ENCODE assay signal across 8 cellular contexts in genomic region chr1:32981003-32981909, GRCh38. TPM values are rescaled to one million over a fixed set of nuclear protein-coding genes. Genes with fewer than 3 reads are reported as not detected.
DNase-seq lines count a peak whose midpoint lies in the region; ATAC-seq and TF ChIP-seq lines count a peak whose summit lies in the region.

No MANE protein-coding gene starts in this region.

- H3K36me3 Mint-ChIP-seq in activated naive CD8-positive, alpha-beta T cell treated with anti-CD3 and anti-CD28 coated beads for 36 hours = no peaks in the 10 kb centered on the region

- no peaks in the 10 kb centered on the region for H3K9me3 ChIP-seq in AG04450 (ENCODE audit: control insufficient read depth, insufficient read depth, low read length)

- no peaks in the 10 kb centered on the region for H3K27me3 Mint-ChIP-seq in activated naive CD8-positive, alpha-beta T cell treated with anti-CD3 and anti-CD28 coated beads for 36 hours

- no peaks in the 10 kb centered on the region for H3K9me3 Mint-ChIP-seq in activated naive CD8-positive, alpha-beta T cell treated with anti-CD3 and anti-CD28 coated beads for 36 hours

- TF ChIP-seq POLR2A in GM19099 (IDR thresholded peaks at IDR 0.05; ENCODE audit: extremely low read depth, insufficient read length, low read depth) = peak; percentile 76

- H3K27ac Mint-ChIP-seq in activated naive CD8-positive, alpha-beta T cell treated with anti-CD3 and anti-CD28 coated beads for 36 hours = peak overlapping the region; percentile 90

- peak; percentile 93 for ATAC-seq in HG03354 (IDR thresholded peaks at IDR 0.05; ENCODE audit: poor library complexity, severe bottlenecking, unreplicated experiment)
- peak; percentile 86 for ATAC-seq in SK-N-SH treated with all-trans-retinoic acid at 6 μM for 48 hours

- peak overlapping the region; percentile 57 for H3K27ac ChIP-seq in AG04450 (ENCODE audit: low read depth, low read length)

- H3K4me3 ChIP-seq in AG04450 (ENCODE audit: low read depth, low read length) = no peak overlapping the region; the same call in 1 of the 2 replicates

- CTCF ChIA-PET in AG04450 (lab: Charles Lee) = interaction anchor here (0.9 to 1.7 kb wide), 2 partner anchors 26 to 105 kb away, joined by 3 to 5 read pairs; no protein-coding TSS in a partner anchor

- H3K4me1 Mint-ChIP-seq in activated naive CD8-positive, alpha-beta T cell treated with anti-CD3 and anti-CD28 coated beads for 36 hours = peaks cover 31% of the 10 kb centered on the region

- H3K27me3 ChIP-seq in AG04450 (ENCODE audit: control insufficient read depth, insufficient read depth, low read length) = no peaks in the 10 kb centered on the region

- DNase-seq in AG04450 (ENCODE audit: low read depth, low spot score) (peak; percentile 50), islet precursor cell (peak; percentile 73), DMS114 treated with DMSO at 0.1 percent for 48 hours (lab: John Stamatoyannopoulos, UW; ENCODE audit: unreplicated experiment) (no peak)
- peak; percentile 59 for DNase-seq in activated naive CD8-positive, alpha-beta T cell treated with anti-CD3 and anti-CD28 coated beads for 36 hours
- DNase-seq in stimulated activated CD4-positive, alpha-beta T cell treated with anti-CD3 and anti-CD28 coated beads, Interleukin-4, amount 100 ng/mL, for 48 hours (ENCODE audit: low read depth in 2 of 2) = peak; percentile 31 to 55

- H3K4me3 Mint-ChIP-seq in activated naive CD8-positive, alpha-beta T cell treated with anti-CD3 and anti-CD28 coated beads for 36 hours = peak overlapping the region; percentile 50

- POLR2A ChIA-PET in AG04450 (lab: Yijun Ruan, JAX) = interaction anchor here (1.3 kb wide), 1 partner anchor 17 kb away, joined by 9 read pairs; no protein-coding TSS in a partner anchor

- TF ChIP-seq CTCF in AG04450 (IDR thresholded peaks at IDR 0.05; ENCODE audit: low read depth, low read length) = no peak

TF ChIP-seq in SK-N-SH treated with all-trans-retinoic acid at 6 μM for 48 hours, 23 proteins besides CTCF, POLR2A, EP300 and RAD21:
- TF ChIP-seq ARNTL (CRISPR knock-in tag; IDR thresholded peaks at IDR 0.05; ENCODE audit: borderline replicate concordance, low read depth) = no peak
- no peak for TF ChIP-seq ZC3H10 (CRISPR knock-in tag; IDR thresholded peaks at IDR 0.05)
- no peak for TF ChIP-seq ZNF70 (CRISPR knock-in tag; IDR thresholded peaks at IDR 0.05)
- TF ChIP-seq, protein P1, sequence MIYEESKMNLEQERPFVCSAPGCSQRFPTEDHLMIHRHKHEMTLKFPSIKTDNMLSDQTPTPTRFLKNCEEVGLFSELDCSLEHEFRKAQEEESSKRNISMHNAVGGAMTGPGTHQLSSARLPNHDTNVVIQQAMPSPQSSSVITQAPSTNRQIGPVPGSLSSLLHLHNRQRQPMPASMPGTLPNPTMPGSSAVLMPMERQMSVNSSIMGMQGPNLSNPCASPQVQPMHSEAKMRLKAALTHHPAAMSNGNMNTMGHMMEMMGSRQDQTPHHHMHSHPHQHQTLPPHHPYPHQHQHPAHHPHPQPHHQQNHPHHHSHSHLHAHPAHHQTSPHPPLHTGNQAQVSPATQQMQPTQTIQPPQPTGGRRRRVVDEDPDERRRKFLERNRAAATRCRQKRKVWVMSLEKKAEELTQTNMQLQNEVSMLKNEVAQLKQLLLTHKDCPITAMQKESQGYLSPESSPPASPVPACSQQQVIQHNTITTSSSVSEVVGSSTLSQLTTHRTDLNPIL (CRISPR knock-in tag; IDR thresholded peaks at IDR 0.05; ENCODE audit: low read depth) = no peak
- TF ChIP-seq ZNF565 (CRISPR knock-in tag; conservative IDR thresholded peaks at IDR 0.05; ENCODE audit: low read depth) = no peak
- no peak for TF ChIP-seq ESRRG (CRISPR knock-in tag; IDR thresholded peaks at IDR 0.05)
- no peak for TF ChIP-seq SNAI2 (CRISPR knock-in tag; IDR thresholded peaks at IDR 0.05)
- no peak for TF ChIP-seq TCF4 (CRISPR knock-in tag; IDR thresholded peaks at IDR 0.05; ENCODE audit: borderline replicate concordance)
- TF ChIP-seq GLIS3 (CRISPR knock-in tag; IDR thresholded peaks at IDR 0.05) = no peak
- TF ChIP-seq, protein P2, sequence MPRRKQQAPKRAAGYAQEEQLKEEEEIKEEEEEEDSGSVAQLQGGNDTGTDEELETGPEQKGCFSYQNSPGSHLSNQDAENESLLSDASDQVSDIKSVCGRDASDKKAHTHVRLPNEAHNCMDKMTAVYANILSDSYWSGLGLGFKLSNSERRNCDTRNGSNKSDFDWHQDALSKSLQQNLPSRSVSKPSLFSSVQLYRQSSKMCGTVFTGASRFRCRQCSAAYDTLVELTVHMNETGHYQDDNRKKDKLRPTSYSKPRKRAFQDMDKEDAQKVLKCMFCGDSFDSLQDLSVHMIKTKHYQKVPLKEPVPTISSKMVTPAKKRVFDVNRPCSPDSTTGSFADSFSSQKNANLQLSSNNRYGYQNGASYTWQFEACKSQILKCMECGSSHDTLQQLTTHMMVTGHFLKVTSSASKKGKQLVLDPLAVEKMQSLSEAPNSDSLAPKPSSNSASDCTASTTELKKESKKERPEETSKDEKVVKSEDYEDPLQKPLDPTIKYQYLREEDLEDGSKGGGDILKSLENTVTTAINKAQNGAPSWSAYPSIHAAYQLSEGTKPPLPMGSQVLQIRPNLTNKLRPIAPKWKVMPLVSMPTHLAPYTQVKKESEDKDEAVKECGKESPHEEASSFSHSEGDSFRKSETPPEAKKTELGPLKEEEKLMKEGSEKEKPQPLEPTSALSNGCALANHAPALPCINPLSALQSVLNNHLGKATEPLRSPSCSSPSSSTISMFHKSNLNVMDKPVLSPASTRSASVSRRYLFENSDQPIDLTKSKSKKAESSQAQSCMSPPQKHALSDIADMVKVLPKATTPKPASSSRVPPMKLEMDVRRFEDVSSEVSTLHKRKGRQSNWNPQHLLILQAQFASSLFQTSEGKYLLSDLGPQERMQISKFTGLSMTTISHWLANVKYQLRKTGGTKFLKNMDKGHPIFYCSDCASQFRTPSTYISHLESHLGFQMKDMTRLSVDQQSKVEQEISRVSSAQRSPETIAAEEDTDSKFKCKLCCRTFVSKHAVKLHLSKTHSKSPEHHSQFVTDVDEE (CRISPR knock-in tag; IDR thresholded peaks at IDR 0.05) = no peak
- no peak for TF ChIP-seq CSRNP3 (CRISPR knock-in tag; IDR thresholded peaks at IDR 0.05)
- TF ChIP-seq TOX (CRISPR knock-in tag; IDR thresholded peaks at IDR 0.05; ENCODE audit: borderline replicate concordance) = no peak
- no peak for TF ChIP-seq ZFP3 (CRISPR knock-in tag; IDR thresholded peaks at IDR 0.05)
- TF ChIP-seq PPARA (CRISPR knock-in tag; IDR thresholded peaks at IDR 0.05; ENCODE audit: borderline replicate concordance) = no peak
- no peak for TF ChIP-seq CSDC2 (CRISPR knock-in tag; IDR thresholded peaks at IDR 0.05)
- TF ChIP-seq POU6F1 (CRISPR knock-in tag; IDR thresholded peaks at IDR 0.05; ENCODE audit: borderline replicate concordance, low read depth) = no peak
- no peak for TF ChIP-seq OSR1 (CRISPR knock-in tag; IDR thresholded peaks at IDR 0.05)
- TF ChIP-seq ZFP30 (CRISPR knock-in tag; IDR thresholded peaks at IDR 0.05) = no peak
- no peak for TF ChIP-seq BACH2 (CRISPR knock-in tag; IDR thresholded peaks at IDR 0.05; ENCODE audit: borderline replicate concordance)

RNA-seq across cellular contexts. Expression of gene RNF19B, which starts 16.6 kb away (rescaled TPM):
- polyA plus RNA-seq in AG04450 (2011; rRNA removed) = 8.5 and 10.1 TPM in 2 replicates
- polyA minus RNA-seq in AG04450 (2011; rRNA and poly(A)+ RNA removed) = 18.0 and 19.5 TPM in 2 replicates
- total RNA-seq in activated naive CD8-positive, alpha-beta T cell treated with anti-CD3 and anti-CD28 coated beads for 36 hours = 10 to 100 TPM in 1 of 2 experiments, 1 to 10 TPM in 1; 8.8 to 10.2 TPM

RNA-seq across cellular contexts. Expression of gene AK2, which starts 55.4 kb away (rescaled TPM):
- 129 TPM in 2 replicates for polyA plus RNA-seq in AG04450 (2011; rRNA removed)
- 59.6 and 66.6 TPM in 2 replicates for polyA minus RNA-seq in AG04450 (2011; rRNA and poly(A)+ RNA removed)
- 100 to 1,000 TPM; 372 to 389 TPM for total RNA-seq in activated naive CD8-positive, alpha-beta T cell treated with anti-CD3 and anti-CD28 coated beads for 36 hours
